Comparison of ENCODE assay signal across 3 cellular contexts in the genomic region with DNA sequence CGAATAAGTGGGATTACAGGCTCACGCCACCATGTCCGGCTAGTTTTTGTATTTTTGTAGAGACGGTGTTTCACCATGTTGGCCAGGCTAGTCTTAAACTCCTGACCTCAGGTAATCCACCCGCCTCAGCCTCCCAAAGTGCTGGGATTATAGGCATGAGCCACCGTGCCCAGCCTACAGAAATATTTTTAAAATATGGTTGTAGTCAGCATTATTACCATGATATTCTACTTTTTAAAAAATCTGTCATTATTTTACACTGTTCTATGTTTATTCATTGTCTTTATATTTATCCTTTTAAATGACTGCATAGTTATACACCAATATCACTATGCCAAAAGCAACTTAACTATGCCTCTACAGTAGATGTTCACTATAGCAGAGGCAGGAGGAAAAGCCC.
TF ChIP-seq lines count a peak whose summit lies in the region.

No MANE protein-coding gene starts in this region.

TF ChIP-seq in A549, 52 proteins besides CTCF, POLR2A, EP300 and RAD21:
- TF ChIP-seq GATA3 (IDR thresholded peaks at IDR 0.05; ENCODE audit: borderline replicate concordance) (no peak), MAFK (IDR thresholded peaks at IDR 0.05; ENCODE audit: partially characterized antibody) (peak; percentile 67)
TF ChIP-seq in A549: peak in this region for 1.

TF ChIP-seq in IMR-90, 13 proteins besides CTCF, POLR2A, EP300 and RAD21:
- TF ChIP-seq FOS (IDR thresholded peaks at IDR 0.05; ENCODE audit: low read depth, low read length) (no peak), MAFK (IDR thresholded peaks at IDR 0.05; ENCODE audit: low read depth, low read length) (0 out of 2 replicates have a peak, but pooled peaks have one; percentile 14), MAZ (IDR thresholded peaks at IDR 0.05; ENCODE audit: borderline replicate concordance, low read depth, low read length) (no peak), BHLHE40 (IDR thresholded peaks at IDR 0.05; ENCODE audit: low read depth, low read length) (no peak)
TF ChIP-seq in IMR-90: peak in this region for 1.

TF ChIP-seq in K562, 482 proteins besides CTCF, POLR2A, EP300 and RAD21:
- TF ChIP-seq C11orf30 (IDR thresholded peaks at IDR 0.05; ENCODE audit: low read depth) (peak; percentile 47; the same call in 1 of the 2 replicates), ZNF316 (IDR thresholded peaks at IDR 0.05) (peak; percentile 67; the same call in 1 of the 2 replicates), RREB1 (CRISPR knock-in tag; IDR thresholded peaks at IDR 0.05) (no peak), ZNF511 (CRISPR knock-in tag; IDR thresholded peaks at IDR 0.05) (no peak), ESRRA (IDR thresholded peaks at IDR 0.05; ENCODE audit: borderline replicate concordance, low read depth) (no peak), CLOCK (CRISPR knock-in tag; IDR thresholded peaks at IDR 0.05; ENCODE audit: borderline replicate concordance) (no peak)
- TF ChIP-seq, protein P1, sequence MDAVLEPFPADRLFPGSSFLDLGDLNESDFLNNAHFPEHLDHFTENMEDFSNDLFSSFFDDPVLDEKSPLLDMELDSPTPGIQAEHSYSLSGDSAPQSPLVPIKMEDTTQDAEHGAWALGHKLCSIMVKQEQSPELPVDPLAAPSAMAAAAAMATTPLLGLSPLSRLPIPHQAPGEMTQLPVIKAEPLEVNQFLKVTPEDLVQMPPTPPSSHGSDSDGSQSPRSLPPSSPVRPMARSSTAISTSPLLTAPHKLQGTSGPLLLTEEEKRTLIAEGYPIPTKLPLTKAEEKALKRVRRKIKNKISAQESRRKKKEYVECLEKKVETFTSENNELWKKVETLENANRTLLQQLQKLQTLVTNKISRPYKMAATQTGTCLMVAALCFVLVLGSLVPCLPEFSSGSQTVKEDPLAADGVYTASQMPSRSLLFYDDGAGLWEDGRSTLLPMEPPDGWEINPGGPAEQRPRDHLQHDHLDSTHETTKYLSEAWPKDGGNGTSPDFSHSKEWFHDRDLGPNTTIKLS (IDR thresholded peaks at IDR 0.05; ENCODE audit: borderline replicate concordance, low read depth), result no peak
